In genomic region chrX:134520860-134521390, GRCh38 we compare ENCODE assay signal across 8 cellular contexts.
DNase-seq lines count a peak whose midpoint lies in the region; ATAC-seq, FAIRE-seq and TF ChIP-seq lines count a peak whose summit lies in the region.

No MANE protein-coding gene starts in this region.

- no peaks in the 10 kb centered on the region for H3K9me3 Mint-ChIP-seq in stimulated activated memory B cell treated with anti-CD40 and anti-IgM and Interleukin-4, amounts not matched to agents 10 μg/mL and 1 μg/mL and 100 μg/mL, for 72 hours

- H3K36me3 Mint-ChIP-seq in stimulated activated memory B cell treated with anti-CD40 and anti-IgM and Interleukin-4, amounts not matched to agents 10 μg/mL and 1 μg/mL and 100 μg/mL, for 72 hours, result no peaks in the 10 kb centered on the region

- H3K4me1 ChIP-seq in effector memory CD4-positive, alpha-beta T cell (ENCODE audit: control insufficient read depth, insufficient read depth, low read length, poor library complexity, severe bottlenecking), result no peaks in the 10 kb centered on the region

- no peaks in the 10 kb centered on the region for H3K4me1 Mint-ChIP-seq in stimulated activated memory B cell treated with anti-CD40 and anti-IgM and Interleukin-4, amounts not matched to agents 10 μg/mL and 1 μg/mL and 100 μg/mL, for 72 hours

- no peak for TF ChIP-seq POLR2A in H54 (IDR thresholded peaks at IDR 0.05; ENCODE audit: low read depth, low read length)

- DNase-seq in DMS53 treated with DMSO at 0.1 percent for 48 hours (lab: John Stamatoyannopoulos, UW; ENCODE audit: unreplicated experiment) (peak; percentile 54), H54 (ENCODE audit: insufficient read length, low spot score) (no peak), NCI-H2196 treated with DMSO at 0.1 percent for 48 hours (lab: John Stamatoyannopoulos, UW; ENCODE audit: unreplicated experiment) (peak; percentile 5), astrocyte of the spinal cord (ENCODE audit: low read depth, low spot score) (peak; percentile 73), kidney glomerular epithelial cell (lab: John Stamatoyannopoulos, UW) (peak; percentile 26)
- no peak for DNase-seq in effector memory CD4-positive, alpha-beta T cell

- H3K27me3 Mint-ChIP-seq in stimulated activated memory B cell treated with anti-CD40 and anti-IgM and Interleukin-4, amounts not matched to agents 10 μg/mL and 1 μg/mL and 100 μg/mL, for 72 hours, result no peaks in the 10 kb centered on the region

- no peak overlapping the region for H3K4me3 ChIP-seq in astrocyte of the spinal cord (ENCODE audit: low read depth, low read length)
- H3K4me3 ChIP-seq in effector memory CD4-positive, alpha-beta T cell (ENCODE audit: insufficient read depth, low read depth, low read length, poor library complexity, severe bottlenecking), result no peak overlapping the region

- no peak overlapping the region for H3K27ac ChIP-seq in effector memory CD4-positive, alpha-beta T cell (ENCODE audit: insufficient read depth, low read length, poor library complexity, severe bottlenecking)

- TF ChIP-seq CTCF in astrocyte of the spinal cord (IDR thresholded peaks at IDR 0.05; ENCODE audit: low read depth, low read length), result peak; percentile 69

- no peak overlapping the region for H3K4me3 Mint-ChIP-seq in stimulated activated memory B cell treated with anti-CD40 and anti-IgM and Interleukin-4, amounts not matched to agents 10 μg/mL and 1 μg/mL and 100 μg/mL, for 72 hours

- ATAC-seq in GM21367 (IDR thresholded peaks at IDR 0.05; ENCODE audit: unreplicated experiment), result no peak
- no peak for ATAC-seq in stimulated activated memory B cell treated with anti-CD40 and anti-IgM and Interleukin-4, amounts not matched to agents 10 μg/mL and 1 μg/mL and 100 μg/mL, for 72 hours

- no peak overlapping the region for H3K27ac Mint-ChIP-seq in stimulated activated memory B cell treated with anti-CD40 and anti-IgM and Interleukin-4, amounts not matched to agents 10 μg/mL and 1 μg/mL and 100 μg/mL, for 72 hours

- H3K27me3 ChIP-seq in effector memory CD4-positive, alpha-beta T cell (replicated peaks; ENCODE audit: control insufficient read depth, insufficient read depth, low read length, poor library complexity, severe bottlenecking), result no peaks in the 10 kb centered on the region

- in situ Hi-C loops in astrocyte of the spinal cord (cut with HindIII; ENCODE audit: low sequenced_read_pairs), result no loop called here

- no peaks in the 10 kb centered on the region for H3K9me3 ChIP-seq in effector memory CD4-positive, alpha-beta T cell (ENCODE audit: control insufficient read depth, low read length)

- H3K36me3 ChIP-seq in effector memory CD4-positive, alpha-beta T cell (ENCODE audit: control insufficient read depth, insufficient read depth, low read length), result no peaks in the 10 kb centered on the region

- FAIRE-seq in H54 (lab: Jason Lieb, UNC), result peak; percentile 92

Comparison
In these comparisons a context has a peak if more than half of its experiments do, and no peak if none do; other contexts are left out.
1. DNase-seq: peak in DMS53 treated with DMSO at 0.1 percent for 48 hours (single experiment), NCI-H2196 treated with DMSO at 0.1 percent for 48 hours (single experiment), astrocyte of the spinal cord (single experiment) and kidney glomerular epithelial cell (single experiment); none in H54 (single experiment) and effector memory CD4-positive, alpha-beta T cell (0 of 3).